ENCODE assay signal across 1 cellular context in genomic region chr21:29221259-29221744, GRCh38.
TF ChIP-seq lines count a peak whose summit lies in the region.

No MANE protein-coding gene starts in this region.

TF ChIP-seq in K562, 482 proteins besides CTCF, POLR2A, EP300 and RAD21 (continued from another document and continues in another):
- TF ChIP-seq ZNF592 (IDR thresholded peaks at IDR 0.05) = no peak
- no peak for TF ChIP-seq HLTF (IDR thresholded peaks at IDR 0.05)
- TF ChIP-seq SETDB1 (IDR thresholded peaks at IDR 0.05; ENCODE audit: low read length) = no peak
- no peak for TF ChIP-seq ILK (tag; IDR thresholded peaks at IDR 0.05; ENCODE audit: borderline replicate concordance, low read depth)
- 0 out of 4 replicates have a peak, but pooled peaks of 1 of the 2 experiments have one; percentile 13 for TF ChIP-seq RCOR1 (IDR thresholded peaks at IDR 0.05; ENCODE audit: borderline replicate concordance in 1 of 2, low read depth in 2 of 2, low read length in 2 of 2)
- TF ChIP-seq HDAC3 (IDR thresholded peaks at IDR 0.05; ENCODE audit: borderline replicate concordance, partially characterized antibody) = peak; percentile 70
- TF ChIP-seq ZNF316 (IDR thresholded peaks at IDR 0.05) = no peak
- TF ChIP-seq KLF1 (tag; IDR thresholded peaks at IDR 0.05) = no peak
- TF ChIP-seq ZNF175 (CRISPR knock-in tag; IDR thresholded peaks at IDR 0.05; ENCODE audit: low read depth) = 0 out of 2 replicates have a peak, but pooled peaks have one; percentile 46
- no peak for TF ChIP-seq ZNF3 (CRISPR knock-in tag; IDR thresholded peaks at IDR 0.05)
- peak in 1 of 2 experiments; percentile 31; a peak in 1 of 4 replicates for TF ChIP-seq ZMIZ1 (IDR thresholded peaks at IDR 0.05; ENCODE audit: low read depth in 2 of 2, low read length in 2 of 2)
- TF ChIP-seq ID3 (CRISPR knock-in tag; IDR thresholded peaks at IDR 0.05) = no peak
- peak; percentile 92 for TF ChIP-seq ID3 (tag; IDR thresholded peaks at IDR 0.05)
- TF ChIP-seq JUN (IDR thresholded peaks at IDR 0.05; ENCODE audit: borderline replicate concordance, low read depth, low read length) = peak; percentile 38; the same call in 1 of the 2 replicates
- TF ChIP-seq JUN (CRISPR knock-in tag; IDR thresholded peaks at IDR 0.05; ENCODE audit: borderline replicate concordance) = no peak
- TF ChIP-seq MCM5 (IDR thresholded peaks at IDR 0.05; ENCODE audit: low read depth) = no peak
- TF ChIP-seq SAFB2 (IDR thresholded peaks at IDR 0.05; ENCODE audit: borderline replicate concordance, low read depth, low read length, severe bottlenecking) = no peak
- peak; percentile 84 for TF ChIP-seq ARID1B (IDR thresholded peaks at IDR 0.05)
- no peak for TF ChIP-seq CREB3L1 (IDR thresholded peaks at IDR 0.05; ENCODE audit: borderline replicate concordance, low read depth)
- peak; percentile 78; the same call in 1 of the 2 replicates for TF ChIP-seq ATF3 (IDR thresholded peaks at IDR 0.05)
- TF ChIP-seq ATF3 (CRISPR knock-in tag; conservative IDR thresholded peaks at IDR 0.05) = no peak
- peak; percentile 93 to 96 for TF ChIP-seq FOXA3 (CRISPR knock-in tag; conservative IDR thresholded peaks at IDR 0.05 in 1 of 2, IDR thresholded peaks at IDR 0.05 in 1 of 2)
- TF ChIP-seq CBFA2T2 (conservative IDR thresholded peaks at IDR 0.05) = peak; percentile 79
- TF ChIP-seq ZNF589 (CRISPR knock-in tag; IDR thresholded peaks at IDR 0.05; ENCODE audit: low read depth) = peak; percentile 73; the same call in 1 of the 2 replicates
- TF ChIP-seq CREM (IDR thresholded peaks at IDR 0.05; ENCODE audit: low read depth) = 0 out of 2 replicates have a peak, but pooled peaks have one; percentile 28
- TF ChIP-seq THAP12 (CRISPR knock-in tag; IDR thresholded peaks at IDR 0.05) = no peak
- peak; percentile 9 for TF ChIP-seq VEZF1 (CRISPR knock-in tag; IDR thresholded peaks at IDR 0.05)
- peak; percentile 96 for TF ChIP-seq MEF2D (tag; conservative IDR thresholded peaks at IDR 0.05; ENCODE audit: low read depth)
- peak; percentile 83 for TF ChIP-seq CBFA2T3 (IDR thresholded peaks at IDR 0.05)
- no peak for TF ChIP-seq ATF1 (CRISPR knock-in tag; IDR thresholded peaks at IDR 0.05)
- TF ChIP-seq ATF1 (tag; IDR thresholded peaks at IDR 0.05) = 0 out of 2 replicates have a peak, but pooled peaks have one; percentile 28
- no peak for TF ChIP-seq SP1 (CRISPR knock-in tag; IDR thresholded peaks at IDR 0.05)
- TF ChIP-seq E2F8 (IDR thresholded peaks at IDR 0.05; ENCODE audit: low read depth, partially characterized antibody) = no peak
- peak; percentile 61; the same call in 1 of the 2 replicates for TF ChIP-seq PML (IDR thresholded peaks at IDR 0.05; ENCODE audit: low read length)
- 0 out of 2 replicates have a peak, but pooled peaks have one; percentile 57 for TF ChIP-seq MEF2A (IDR thresholded peaks at IDR 0.05; ENCODE audit: control insufficient read depth, low read depth, low read length)
- TF ChIP-seq NBN (IDR thresholded peaks at IDR 0.05; ENCODE audit: low read depth) = no peak
- TF ChIP-seq MTA2 (IDR thresholded peaks at IDR 0.05; ENCODE audit: low read depth) = peak; percentile 46; the same call in 1 of the 2 replicates
- no peak for TF ChIP-seq BCLAF1 (IDR thresholded peaks at IDR 0.05; ENCODE audit: borderline replicate concordance in 1 of 2, control insufficient read depth in 1 of 2, low read depth in 2 of 2, low read length in 1 of 2)
- TF ChIP-seq NCOR1 (IDR thresholded peaks at IDR 0.05) = peak; percentile 59
- peak; percentile 74; the same call in 1 of the 2 replicates for TF ChIP-seq KLF16 (IDR thresholded peaks at IDR 0.05)
- TF ChIP-seq RUNX1 (IDR thresholded peaks at IDR 0.05; ENCODE audit: low read depth) = no peak
- TF ChIP-seq SNIP1 (IDR thresholded peaks at IDR 0.05; ENCODE audit: low read depth) = no peak
- no peak for TF ChIP-seq FOXJ2 (tag; IDR thresholded peaks at IDR 0.05)
